10 cellular contexts compared by ENCODE assay signal in the genomic region with DNA sequence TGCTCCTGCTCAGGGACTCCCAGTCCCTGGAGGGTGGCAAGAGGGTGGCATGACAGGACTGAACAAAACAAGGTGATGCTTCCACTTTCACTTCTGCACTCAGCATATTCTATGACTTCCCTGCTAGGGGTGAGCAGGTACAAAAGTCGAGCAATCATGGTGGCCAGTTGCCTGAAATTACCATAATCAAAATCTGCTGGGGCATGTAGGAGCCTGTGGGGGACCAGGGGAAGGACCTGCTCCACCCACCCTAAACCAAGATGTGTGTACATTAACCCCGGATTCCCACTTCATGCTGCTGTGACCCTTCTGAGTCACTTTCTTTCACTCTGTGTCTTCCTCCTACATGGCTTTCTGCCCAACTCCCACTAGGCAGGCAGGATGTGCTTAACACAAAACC.
DNase-seq lines count a peak whose midpoint lies in the region; ATAC-seq and TF ChIP-seq lines count a peak whose summit lies in the region.
"Had no signal": no experiment of that assay in that cellular context is flagged by ENCODE, and none has a peak within 500 bp of the region (broad histone marks: within the 10 kb centered on the region; RNA-seq: fewer than 3 reads in every experiment).

No MANE protein-coding gene starts in this region.

- no peak overlapping the region for H3K27ac ChIP-seq in OCI-LY3 (ENCODE audit: low read length)
- H3K27ac ChIP-seq in tibial artery: no peak overlapping the region
- no peak overlapping the region for H3K27ac ChIP-seq in left ventricle myocardium inferior (replicated peaks)
- no peak overlapping the region for H3K27ac ChIP-seq in caudate nucleus (ENCODE audit: low read depth, low read length)

- H3K9me3 ChIP-seq in OCI-LY3 (ENCODE audit: insufficient read depth, low read length): no peaks in the 10 kb centered on the region
- H3K9me3 ChIP-seq in tibial artery: no peaks in the 10 kb centered on the region
- no peaks in the 10 kb centered on the region for H3K9me3 ChIP-seq in left ventricle myocardium inferior (replicated peaks)

- H2AFZ ChIP-seq in OCI-LY3 (ENCODE audit: low read depth, low read length): no peak overlapping the region

- peak; percentile 13 to 28 (median 15) for DNase-seq in stimulated activated CD4-positive, alpha-beta T cell treated with anti-CD3 and anti-CD28 coated beads, Interleukin-12 subunit alpha, Interleukin-12 subunit beta, amount 100 ng/mL, for 48 hours (ENCODE audit: low read depth in 2 of 3, low spot score in 1 of 3)
- no peak for DNase-seq in OCI-M1 (lab: John Stamatoyannopoulos, UW)
- no peak for DNase-seq in tibial artery
- no peak for DNase-seq in left ventricle myocardium inferior
- no peak for DNase-seq in caudate nucleus (lab: John Stamatoyannopoulos, UW)
- DNase-seq: NCI-H1417 treated with DMSO at 0.1 percent for 48 hours, T-cell had no signal

- H4K20me1 ChIP-seq in OCI-LY3 (ENCODE audit: insufficient read depth, low read length): no peaks in the 10 kb centered on the region

- no peaks in the 10 kb centered on the region for H3K36me3 ChIP-seq in OCI-LY3 (replicated peaks; ENCODE audit: low read depth, low read length)
- no peaks in the 10 kb centered on the region for H3K36me3 ChIP-seq in tibial artery
- H3K36me3 ChIP-seq in left ventricle myocardium inferior: no peaks in the 10 kb centered on the region

- H3K27me3 ChIP-seq in OCI-LY3 (ENCODE audit: low read depth, low read length) (peaks cover 13% of the 10 kb centered on the region; the same call in 1 of the 2 replicates), tibial artery (peaks cover 0 to 6% of the 10 kb centered on the region in 2 donors), left ventricle myocardium inferior (ENCODE audit: low read depth) (peaks cover 9% of the 10 kb centered on the region)

- H3K9ac ChIP-seq in OCI-LY3 (ENCODE audit: low read length): no peak overlapping the region

- intact Hi-C loops in tibial artery (cut with DNase I; ENCODE audit: low total_unique reads) (no loop called here), left ventricle myocardium inferior (cut with micrococcal nuclease) (no loop called here)

- peak overlapping the region; percentile 24; the same call in 1 of the 2 replicates for H3K4me3 ChIP-seq in OCI-LY3 (ENCODE audit: low read length)
- H3K4me3 ChIP-seq in tibial artery: no peak overlapping the region
- no peak overlapping the region for H3K4me3 ChIP-seq in left ventricle myocardium inferior

- ATAC-seq in GM18907 (IDR thresholded peaks at IDR 0.05; ENCODE audit: unreplicated experiment) (peak; percentile 92), GM21786 (IDR thresholded peaks at IDR 0.05; ENCODE audit: unreplicated experiment) (peak; percentile 86)

- no peak for TF ChIP-seq CTCF in OCI-LY3 (IDR thresholded peaks at IDR 0.05; ENCODE audit: low read depth, low read length)
- no peak for TF ChIP-seq CTCF in tibial artery (IDR thresholded peaks at IDR 0.05)
- no peak for TF ChIP-seq CTCF in left ventricle myocardium inferior (IDR thresholded peaks at IDR 0.05; ENCODE audit: borderline replicate concordance)

- no peaks in the 10 kb centered on the region for H3K79me2 ChIP-seq in OCI-LY3 (ENCODE audit: low read length)

- H3K4me1 ChIP-seq in OCI-LY3 (ENCODE audit: low read length): peaks cover 11% of the 10 kb centered on the region
- H3K4me1 ChIP-seq in tibial artery: no peaks in the 10 kb centered on the region
- no peaks in the 10 kb centered on the region for H3K4me1 ChIP-seq in left ventricle myocardium inferior

- H3K4me2 ChIP-seq in OCI-LY3 (ENCODE audit: low read length): peak overlapping the region; percentile 45

Comparison
In these comparisons a context has a peak if more than half of its experiments do, and no peak if none do; other contexts are left out.
1. DNase-seq: peak in stimulated activated CD4-positive, alpha-beta T cell treated with anti-CD3 and anti-CD28 coated beads, Interleukin-12 subunit alpha, Interleukin-12 subunit beta, amount 100 ng/mL, for 48 hours (3 of 3); none in OCI-M1 (single experiment), tibial artery (0 of 2), left ventricle myocardium inferior (single experiment) and caudate nucleus (0 of 61).